8 cellular contexts compared by ENCODE assay signal in the genomic region with DNA sequence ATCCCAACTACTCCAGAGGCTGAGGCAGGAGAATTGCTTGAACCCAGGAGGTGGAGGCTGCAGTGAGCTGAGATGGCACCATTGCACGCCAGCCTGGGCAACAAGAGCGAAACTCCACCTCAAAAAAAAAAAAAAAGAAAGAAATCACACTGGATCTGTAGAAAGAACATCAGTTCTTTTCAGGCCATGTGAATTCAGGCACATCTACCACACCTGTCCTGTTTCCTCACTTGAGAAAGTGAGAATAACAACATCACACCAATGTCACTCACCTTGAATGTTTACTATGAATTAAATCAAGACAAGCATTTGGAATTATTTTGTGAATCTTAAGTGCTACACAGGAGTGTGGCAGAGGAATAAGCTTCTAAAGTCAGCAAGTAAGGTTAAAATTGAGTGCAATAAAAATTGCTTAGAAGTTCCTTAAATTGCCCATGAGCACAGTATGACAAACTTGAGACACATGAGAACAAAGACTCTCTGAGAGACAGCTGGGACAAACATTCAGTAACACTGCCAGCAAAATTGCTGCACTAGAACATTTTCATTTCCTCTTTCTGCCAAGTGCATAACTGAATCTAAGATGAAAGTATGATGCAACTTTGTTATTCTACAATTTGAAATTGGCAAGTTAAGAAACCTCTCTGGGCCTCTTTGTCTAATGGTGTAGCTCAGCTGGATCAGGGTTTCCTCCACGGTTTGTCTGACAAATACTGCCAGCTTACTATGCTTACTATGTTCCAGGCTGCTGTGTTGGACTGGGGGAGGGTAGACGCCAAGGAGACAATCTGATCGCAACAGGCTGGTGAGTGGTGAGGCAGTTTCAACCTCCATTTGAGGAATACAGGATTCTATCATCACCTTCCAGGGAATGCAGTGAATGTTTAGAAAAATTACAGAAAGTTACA. TPM values are rescaled to one million over a fixed set of nuclear protein-coding genes. Genes with fewer than 3 reads are reported as not detected.
DNase-seq lines count a peak whose midpoint lies in the region; ATAC-seq and TF ChIP-seq lines count a peak whose summit lies in the region.

No MANE protein-coding gene starts in this region.

- H3K27me3 Mint-ChIP-seq in activated naive CD8-positive, alpha-beta T cell treated with anti-CD3 and anti-CD28 coated beads, Interleukin-2, amount 10 ng/mL, durations not matched to agents 7 days and 5 days, result no peaks in the 10 kb centered on the region

- H3K9me3 ChIP-seq in BLaER1, result no peaks in the 10 kb centered on the region
- H3K9me3 ChIP-seq in left ventricle myocardium inferior (replicated peaks), result no peaks in the 10 kb centered on the region
- H3K9me3 ChIP-seq in skeletal muscle tissue (ENCODE audit: control insufficient read depth in 3 of 3, low read length in 3 of 3), result no peaks in the 10 kb centered on the region

- TF ChIP-seq CTCF in left ventricle myocardium inferior (IDR thresholded peaks at IDR 0.05; ENCODE audit: borderline replicate concordance), result no peak

- peaks cover 29% of the 10 kb centered on the region for H4K20me1 ChIP-seq in BLaER1

- H3K36me3 ChIP-seq in BLaER1, result peaks cover 23% of the 10 kb centered on the region
- H3K36me3 ChIP-seq in left ventricle myocardium inferior, result no peaks in the 10 kb centered on the region
- no peaks in the 10 kb centered on the region for H3K36me3 ChIP-seq in skeletal muscle tissue (ENCODE audit: control insufficient read depth in 3 of 3, insufficient read depth in 3 of 3, low read length in 3 of 3)

- H3K9ac ChIP-seq in BLaER1 (peak overlapping the region; percentile 95), skeletal muscle tissue (ENCODE audit: low read depth in 1 of 3, low read length in 3 of 3) (peak overlapping the region; percentile 34 to 86 (median 82))

- DNase-seq in OCI-M1 (lab: John Stamatoyannopoulos, UW), result peak; percentile 100
- DNase-seq in activated naive CD8-positive, alpha-beta T cell treated with anti-CD3 and anti-CD28 coated beads, Interleukin-2, amount 10 ng/mL, durations not matched to agents 7 days and 5 days, result peak; percentile 42
- DNase-seq in left ventricle myocardium inferior, result peak; percentile 32
- DNase-seq in T1000 (lab: John Stamatoyannopoulos, UW), result no peak

- H3K4me1 Mint-ChIP-seq in activated naive CD8-positive, alpha-beta T cell treated with anti-CD3 and anti-CD28 coated beads, Interleukin-2, amount 10 ng/mL, durations not matched to agents 7 days and 5 days, result peaks cover 35% of the 10 kb centered on the region

- H3K4me3 ChIP-seq in BLaER1 (peak overlapping the region; percentile 90), left ventricle myocardium inferior (peak overlapping the region; percentile 98), skeletal muscle tissue (ENCODE audit: low read length in 3 of 3) (peak overlapping the region; percentile 74 to 94 (median 86))

- peak overlapping the region; percentile 99 for H3K27ac Mint-ChIP-seq in activated naive CD8-positive, alpha-beta T cell treated with anti-CD3 and anti-CD28 coated beads, Interleukin-2, amount 10 ng/mL, durations not matched to agents 7 days and 5 days

- intact Hi-C loops in left ventricle myocardium inferior (cut with micrococcal nuclease), result no loop called here

- peaks cover 33% of the 10 kb centered on the region for H3K4me1 ChIP-seq in BLaER1
- peaks cover 81% of the 10 kb centered on the region for H3K4me1 ChIP-seq in left ventricle myocardium inferior
- peaks cover 11 to 20% (median 20%) of the 10 kb centered on the region in 3 donors for H3K4me1 ChIP-seq in skeletal muscle tissue (ENCODE audit: control insufficient read depth in 3 of 3, insufficient read depth in 3 of 3, low read length in 3 of 3)

- POLR2A ChIA-PET in activated naive CD8-positive, alpha-beta T cell treated with anti-CD3 and anti-CD28 coated beads, Interleukin-2, amount 10 ng/mL, durations not matched to agents 7 days and 5 days (lab: Charles Lee), result interaction anchor here (0.6 to 3.1 kb wide), 13 partner anchors 16 to 886 kb away, joined by 3 to 29 read pairs (median 6); a partner anchor contains a TSS

- H3K36me3 Mint-ChIP-seq in activated naive CD8-positive, alpha-beta T cell treated with anti-CD3 and anti-CD28 coated beads, Interleukin-2, amount 10 ng/mL, durations not matched to agents 7 days and 5 days, result peaks cover 5% of the 10 kb centered on the region

- H3K27ac ChIP-seq in BLaER1 (peak overlapping the region; percentile 94), left ventricle myocardium inferior (replicated peaks) (peak overlapping the region; percentile 99), skeletal muscle tissue (ENCODE audit: low read depth, low read length) (peak overlapping the region; percentile 96)

- H3K4me3 Mint-ChIP-seq in activated naive CD8-positive, alpha-beta T cell treated with anti-CD3 and anti-CD28 coated beads, Interleukin-2, amount 10 ng/mL, durations not matched to agents 7 days and 5 days, result peak overlapping the region; percentile 96

- peak; percentile 35 for ATAC-seq in GM19023 (IDR thresholded peaks at IDR 0.05; ENCODE audit: unreplicated experiment)
- peak; percentile 43 for ATAC-seq in HG03108 (IDR thresholded peaks at IDR 0.05; ENCODE audit: unreplicated experiment)
- ATAC-seq in activated naive CD8-positive, alpha-beta T cell treated with anti-CD3 and anti-CD28 coated beads, Interleukin-2, amount 10 ng/mL, durations not matched to agents 7 days and 5 days (ENCODE audit: low read depth), result peak; percentile 14

- no peaks in the 10 kb centered on the region for H3K27me3 ChIP-seq in BLaER1
- no peaks in the 10 kb centered on the region for H3K27me3 ChIP-seq in left ventricle myocardium inferior (ENCODE audit: low read depth)
- H3K27me3 ChIP-seq in skeletal muscle tissue (ENCODE audit: control insufficient read depth in 3 of 3, insufficient read depth in 3 of 3, low read length in 3 of 3), result no peaks in the 10 kb centered on the region

- H3K9me3 Mint-ChIP-seq in activated naive CD8-positive, alpha-beta T cell treated with anti-CD3 and anti-CD28 coated beads, Interleukin-2, amount 10 ng/mL, durations not matched to agents 7 days and 5 days, result no peaks in the 10 kb centered on the region

- peak overlapping the region; percentile 85 for H3K4me2 ChIP-seq in BLaER1

RNA-seq across cellular contexts. Expression of a gene that starts 1.9 kb away (rescaled TPM):
- 10 to 100 TPM; 20.7 to 21.4 TPM for total RNA-seq in activated naive CD8-positive, alpha-beta T cell treated with anti-CD3 and anti-CD28 coated beads, Interleukin-2, amount 10 ng/mL, durations not matched to agents 7 days and 5 days
- total RNA-seq in left ventricle myocardium inferior (7.1 TPM), skeletal muscle tissue (26.6 TPM)
